1 cellular context compared by ENCODE assay signal in genomic region chrX:19674041-19674769, GRCh38.
TF ChIP-seq lines count a peak whose summit lies in the region.

No MANE protein-coding gene starts in this region.

TF ChIP-seq in IMR-90, 13 proteins besides CTCF, POLR2A, EP300 and RAD21:
- no peak for TF ChIP-seq MAFK (IDR thresholded peaks at IDR 0.05; ENCODE audit: low read depth, low read length)
- TF ChIP-seq MAZ (IDR thresholded peaks at IDR 0.05; ENCODE audit: borderline replicate concordance, low read depth, low read length): no peak
- TF ChIP-seq, protein P1, sequence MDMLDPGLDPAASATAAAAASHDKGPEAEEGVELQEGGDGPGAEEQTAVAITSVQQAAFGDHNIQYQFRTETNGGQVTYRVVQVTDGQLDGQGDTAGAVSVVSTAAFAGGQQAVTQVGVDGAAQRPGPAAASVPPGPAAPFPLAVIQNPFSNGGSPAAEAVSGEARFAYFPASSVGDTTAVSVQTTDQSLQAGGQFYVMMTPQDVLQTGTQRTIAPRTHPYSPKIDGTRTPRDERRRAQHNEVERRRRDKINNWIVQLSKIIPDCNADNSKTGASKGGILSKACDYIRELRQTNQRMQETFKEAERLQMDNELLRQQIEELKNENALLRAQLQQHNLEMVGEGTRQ (IDR thresholded peaks at IDR 0.05; ENCODE audit: low read depth, low read length): no peak
- TF ChIP-seq RFX5 (IDR thresholded peaks at IDR 0.05; ENCODE audit: low read depth, low read length): no peak
- no peak for TF ChIP-seq ELK1 (IDR thresholded peaks at IDR 0.05; ENCODE audit: borderline replicate concordance, low read depth, low read length)
- no peak for TF ChIP-seq RCOR1 (IDR thresholded peaks at IDR 0.05; ENCODE audit: insufficient replicate concordance, low read length)
- TF ChIP-seq FOS (IDR thresholded peaks at IDR 0.05; ENCODE audit: low read depth, low read length): no peak
- no peak for TF ChIP-seq MXI1 (IDR thresholded peaks at IDR 0.05; ENCODE audit: borderline replicate concordance, low read depth, low read length)
- no peak for TF ChIP-seq NFE2L2 (IDR thresholded peaks at IDR 0.05; ENCODE audit: low read depth, low read length)
- TF ChIP-seq BHLHE40 (IDR thresholded peaks at IDR 0.05; ENCODE audit: low read depth, low read length): no peak
- TF ChIP-seq SMC3 (IDR thresholded peaks at IDR 0.05; ENCODE audit: low read depth, low read length): no peak
- no peak for TF ChIP-seq CEBPB (IDR thresholded peaks at IDR 0.05; ENCODE audit: low read depth, low read length)
- TF ChIP-seq CHD1 (IDR thresholded peaks at IDR 0.05; ENCODE audit: low read depth, low read length): no peak
TF ChIP-seq in IMR-90: peak in this region for 0.
